1 cellular context compared by ENCODE assay signal in the genomic region with DNA sequence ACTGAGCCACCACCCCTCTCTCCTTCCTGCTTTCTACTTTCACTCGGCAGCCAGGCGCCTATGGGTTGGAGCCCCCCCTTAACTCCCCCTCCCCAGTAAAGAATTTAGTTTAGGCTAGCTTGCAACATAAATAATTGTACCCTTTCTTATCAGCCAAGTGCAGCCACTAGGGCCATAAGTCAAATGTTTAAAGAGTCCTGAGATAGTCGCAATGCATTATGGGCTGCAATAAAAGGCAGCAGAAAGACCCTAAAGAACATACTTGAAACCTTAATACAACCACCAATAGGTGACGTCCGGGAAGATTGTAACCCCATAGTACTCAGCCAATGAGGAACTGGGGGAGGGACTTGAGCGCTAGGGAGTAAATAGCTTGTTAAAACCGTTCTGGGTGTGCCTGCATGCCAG.
TF ChIP-seq lines count a peak whose summit lies in the region.

No MANE protein-coding gene starts in this region.

TF ChIP-seq in K562, 482 proteins besides CTCF, POLR2A, EP300 and RAD21 (continued from another document and continues in another):
- TF ChIP-seq RNF219 (CRISPR knock-in tag; IDR thresholded peaks at IDR 0.05) (no peak), EWSR1 (IDR thresholded peaks at IDR 0.05; ENCODE audit: borderline replicate concordance, low read depth, partially characterized antibody) (no peak), HBP1 (CRISPR knock-in tag; IDR thresholded peaks at IDR 0.05) (no peak), ZBTB5 (IDR thresholded peaks at IDR 0.05) (no peak), NCOR1 (IDR thresholded peaks at IDR 0.05) (peak; percentile 77), NBN (IDR thresholded peaks at IDR 0.05; ENCODE audit: low read depth) (no peak), PTTG1 (tag; IDR thresholded peaks at IDR 0.05; ENCODE audit: low read depth) (no peak), RERE (CRISPR knock-in tag; IDR thresholded peaks at IDR 0.05; ENCODE audit: borderline replicate concordance) (no peak), ZC3H4 (CRISPR knock-in tag; IDR thresholded peaks at IDR 0.05; ENCODE audit: borderline replicate concordance) (no peak), SRF (CRISPR knock-in tag; IDR thresholded peaks at IDR 0.05) (no peak), PHB2 (IDR thresholded peaks at IDR 0.05; ENCODE audit: low read depth) (no peak), NR0B1 (IDR thresholded peaks at IDR 0.05; ENCODE audit: partially characterized antibody) (no peak), POLR2AphosphoS2 (IDR thresholded peaks at IDR 0.05; ENCODE audit: low read length) (no peak), CEBPB (tag; IDR thresholded peaks at IDR 0.05) (peak; percentile 88), POU5F1 (IDR thresholded peaks at IDR 0.05; ENCODE audit: borderline replicate concordance, low read depth, low read length, partially characterized antibody) (no peak), TCFL5 (CRISPR knock-in tag; conservative IDR thresholded peaks at IDR 0.05) (no peak), KLF1 (tag; IDR thresholded peaks at IDR 0.05) (peak; percentile 71; the same call in 1 of the 2 replicates), GMEB1 (CRISPR knock-in tag; IDR thresholded peaks at IDR 0.05) (no peak), ZNF589 (CRISPR knock-in tag; IDR thresholded peaks at IDR 0.05; ENCODE audit: low read depth) (no peak), PCBP1 (IDR thresholded peaks at IDR 0.05; ENCODE audit: low read depth, low read length, poor library complexity, severe bottlenecking) (no peak), GATA2 (CRISPR knock-in tag; IDR thresholded peaks at IDR 0.05) (peak; percentile 12; the same call in 1 of the 2 replicates), RBM15 (IDR thresholded peaks at IDR 0.05; ENCODE audit: insufficient read depth, low read length) (no peak)
- TF ChIP-seq, protein P1, sequence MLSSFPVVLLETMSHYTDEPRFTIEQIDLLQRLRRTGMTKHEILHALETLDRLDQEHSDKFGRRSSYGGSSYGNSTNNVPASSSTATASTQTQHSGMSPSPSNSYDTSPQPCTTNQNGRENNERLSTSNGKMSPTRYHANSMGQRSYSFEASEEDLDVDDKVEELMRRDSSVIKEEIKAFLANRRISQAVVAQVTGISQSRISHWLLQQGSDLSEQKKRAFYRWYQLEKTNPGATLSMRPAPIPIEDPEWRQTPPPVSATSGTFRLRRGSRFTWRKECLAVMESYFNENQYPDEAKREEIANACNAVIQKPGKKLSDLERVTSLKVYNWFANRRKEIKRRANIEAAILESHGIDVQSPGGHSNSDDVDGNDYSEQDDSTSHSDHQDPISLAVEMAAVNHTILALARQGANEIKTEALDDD (IDR thresholded peaks at IDR 0.05) = peak; percentile 68
- TF ChIP-seq, protein P2, sequence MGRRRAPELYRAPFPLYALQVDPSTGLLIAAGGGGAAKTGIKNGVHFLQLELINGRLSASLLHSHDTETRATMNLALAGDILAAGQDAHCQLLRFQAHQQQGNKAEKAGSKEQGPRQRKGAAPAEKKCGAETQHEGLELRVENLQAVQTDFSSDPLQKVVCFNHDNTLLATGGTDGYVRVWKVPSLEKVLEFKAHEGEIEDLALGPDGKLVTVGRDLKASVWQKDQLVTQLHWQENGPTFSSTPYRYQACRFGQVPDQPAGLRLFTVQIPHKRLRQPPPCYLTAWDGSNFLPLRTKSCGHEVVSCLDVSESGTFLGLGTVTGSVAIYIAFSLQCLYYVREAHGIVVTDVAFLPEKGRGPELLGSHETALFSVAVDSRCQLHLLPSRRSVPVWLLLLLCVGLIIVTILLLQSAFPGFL (CRISPR knock-in tag; IDR thresholded peaks at IDR 0.05) = no peak
- TF ChIP-seq, protein P3, sequence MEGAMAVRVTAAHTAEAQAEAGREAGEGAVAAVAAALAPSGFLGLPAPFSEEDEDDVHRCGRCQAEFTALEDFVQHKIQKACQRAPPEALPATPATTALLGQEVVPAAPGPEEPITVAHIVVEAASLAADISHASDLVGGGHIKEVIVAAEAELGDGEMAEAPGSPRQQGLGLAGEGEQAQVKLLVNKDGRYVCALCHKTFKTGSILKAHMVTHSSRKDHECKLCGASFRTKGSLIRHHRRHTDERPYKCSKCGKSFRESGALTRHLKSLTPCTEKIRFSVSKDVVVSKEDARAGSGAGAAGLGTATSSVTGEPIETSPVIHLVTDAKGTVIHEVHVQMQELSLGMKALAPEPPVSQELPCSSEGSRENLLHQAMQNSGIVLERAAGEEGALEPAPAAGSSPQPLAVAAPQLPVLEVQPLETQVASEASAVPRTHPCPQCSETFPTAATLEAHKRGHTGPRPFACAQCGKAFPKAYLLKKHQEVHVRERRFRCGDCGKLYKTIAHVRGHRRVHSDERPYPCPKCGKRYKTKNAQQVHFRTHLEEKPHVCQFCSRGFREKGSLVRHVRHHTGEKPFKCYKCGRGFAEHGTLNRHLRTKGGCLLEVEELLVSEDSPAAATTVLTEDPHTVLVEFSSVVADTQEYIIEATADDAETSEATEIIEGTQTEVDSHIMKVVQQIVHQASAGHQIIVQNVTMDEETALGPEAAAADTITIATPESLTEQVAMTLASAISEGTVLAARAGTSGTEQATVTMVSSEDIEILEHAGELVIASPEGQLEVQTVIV (CRISPR knock-in tag; IDR thresholded peaks at IDR 0.05; ENCODE audit: borderline replicate concordance) = no peak
- TF ChIP-seq, protein P4, sequence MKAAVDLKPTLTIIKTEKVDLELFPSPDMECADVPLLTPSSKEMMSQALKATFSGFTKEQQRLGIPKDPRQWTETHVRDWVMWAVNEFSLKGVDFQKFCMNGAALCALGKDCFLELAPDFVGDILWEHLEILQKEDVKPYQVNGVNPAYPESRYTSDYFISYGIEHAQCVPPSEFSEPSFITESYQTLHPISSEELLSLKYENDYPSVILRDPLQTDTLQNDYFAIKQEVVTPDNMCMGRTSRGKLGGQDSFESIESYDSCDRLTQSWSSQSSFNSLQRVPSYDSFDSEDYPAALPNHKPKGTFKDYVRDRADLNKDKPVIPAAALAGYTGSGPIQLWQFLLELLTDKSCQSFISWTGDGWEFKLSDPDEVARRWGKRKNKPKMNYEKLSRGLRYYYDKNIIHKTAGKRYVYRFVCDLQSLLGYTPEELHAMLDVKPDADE (conservative IDR thresholded peaks at IDR 0.05; ENCODE audit: control insufficient read depth, low read depth, low read length) = no peak
- TF ChIP-seq, protein P5, sequence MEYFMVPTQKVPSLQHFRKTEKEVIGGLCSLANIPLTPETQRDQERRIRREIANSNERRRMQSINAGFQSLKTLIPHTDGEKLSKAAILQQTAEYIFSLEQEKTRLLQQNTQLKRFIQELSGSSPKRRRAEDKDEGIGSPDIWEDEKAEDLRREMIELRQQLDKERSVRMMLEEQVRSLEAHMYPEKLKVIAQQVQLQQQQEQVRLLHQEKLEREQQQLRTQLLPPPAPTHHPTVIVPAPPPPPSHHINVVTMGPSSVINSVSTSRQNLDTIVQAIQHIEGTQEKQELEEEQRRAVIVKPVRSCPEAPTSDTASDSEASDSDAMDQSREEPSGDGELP (CRISPR knock-in tag; IDR thresholded peaks at IDR 0.05; ENCODE audit: borderline replicate concordance) = no peak
